Comparison of ENCODE assay signal across 1 cellular context in genomic region chr13:80363890-80364503, GRCh38.
TF ChIP-seq lines count a peak whose summit lies in the region.

No MANE protein-coding gene starts in this region.

TF ChIP-seq in H1, 55 proteins besides CTCF, POLR2A, EP300 and RAD21 (continued from another document):
- no peak for TF ChIP-seq CHD7 (IDR thresholded peaks at IDR 0.05; ENCODE audit: insufficient replicate concordance, low read length)
- TF ChIP-seq NANOG (IDR thresholded peaks at IDR 0.05; ENCODE audit: insufficient read depth, low read depth, low read length, poor library complexity, severe bottlenecking), result no peak
- TF ChIP-seq CHD2 (IDR thresholded peaks at IDR 0.05; ENCODE audit: low read length), result no peak
- no peak for TF ChIP-seq RFX5 (IDR thresholded peaks at IDR 0.05; ENCODE audit: borderline replicate concordance, low read depth, low read length)
